1 cellular context compared by ENCODE assay signal in genomic region chr4:95714571-95714970, GRCh38.
TF ChIP-seq lines count a peak whose summit lies in the region.

No MANE protein-coding gene starts in this region.

TF ChIP-seq in GM23338, 12 proteins besides CTCF, POLR2A, EP300 and RAD21 (continued from another document):
- TF ChIP-seq ZNF462 (CRISPR knock-in tag; IDR thresholded peaks at IDR 0.05) (no peak), EZH2phosphoT487 (IDR thresholded peaks at IDR 0.05; ENCODE audit: unreplicated experiment) (no peak), ZNF331 (CRISPR knock-in tag; IDR thresholded peaks at IDR 0.05; ENCODE audit: low read depth) (no peak), ETS1 (IDR thresholded peaks at IDR 0.05) (no peak), POLR2AphosphoS5 (IDR thresholded peaks at IDR 0.05; ENCODE audit: low read depth) (no peak), CREB1 (CRISPR knock-in tag; IDR thresholded peaks at IDR 0.05; ENCODE audit: low read depth) (no peak), STAT1 (IDR thresholded peaks at IDR 0.05; ENCODE audit: unreplicated experiment) (no peak), JUNB (IDR thresholded peaks at IDR 0.05; ENCODE audit: unreplicated experiment) (no peak), REST (IDR thresholded peaks at IDR 0.05; ENCODE audit: unreplicated experiment) (no peak)
